In the genomic region with DNA sequence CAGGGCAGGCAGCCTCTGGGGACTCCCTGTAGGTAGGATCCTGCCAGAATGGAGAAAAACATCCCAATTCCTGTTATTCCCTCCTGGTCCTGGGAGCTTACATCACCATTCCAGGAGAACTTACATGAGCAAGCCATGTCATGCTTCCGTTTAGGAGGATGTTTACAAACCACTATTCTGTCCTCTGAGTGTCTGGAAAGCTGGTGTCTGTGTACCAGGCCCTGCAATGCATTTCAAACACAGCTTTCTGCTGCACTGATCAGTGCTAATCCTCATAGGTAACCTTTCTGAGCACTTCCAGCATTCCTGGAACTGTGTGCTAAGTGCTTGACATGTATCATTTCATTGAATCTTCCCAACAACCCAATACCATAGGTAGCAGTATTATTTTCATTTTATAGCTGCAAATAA, we compare ENCODE assay signal across 9 cellular contexts. TPM values are rescaled to one million over a fixed set of nuclear protein-coding genes. Genes with fewer than 3 reads are reported as not detected.
DNase-seq lines count a peak whose midpoint lies in the region; ATAC-seq and TF ChIP-seq lines count a peak whose summit lies in the region.
"Had no signal": no experiment of that assay in that cellular context is flagged by ENCODE, and none has a peak within 500 bp of the region (broad histone marks: within the 10 kb centered on the region; RNA-seq: fewer than 3 reads in every experiment).

No MANE protein-coding gene starts in this region.

- POLR2A ChIA-PET in IMR-90 (lab: Charles Lee; ENCODE audit: unreplicated experiment): no interaction called here

- H4K91ac ChIP-seq in IMR-90 (ENCODE audit: insufficient read depth, low read depth, low read length): no peak overlapping the region

- H3K4me3 ChIP-seq in IMR-90 (ENCODE audit: insufficient read depth, low read depth, low read length) (no peak overlapping the region), iPS-18a (ENCODE audit: low read length) (peak overlapping the region; percentile 32), stomach smooth muscle (ENCODE audit: low read length in 2 of 2) (peak overlapping the region in 1 of 2 donors; percentile 47), vagina (peak overlapping the region in 1 of 2 donors; percentile 2), dorsolateral prefrontal cortex (peak overlapping the region in 2 of 59 donors; percentile 27 to 34)

- no peaks in the 10 kb centered on the region for H3K36me3 ChIP-seq in IMR-90 (ENCODE audit: control insufficient read depth, insufficient read depth, low read length)
- no peaks in the 10 kb centered on the region for H3K36me3 ChIP-seq in iPS-18a (ENCODE audit: control insufficient read depth, low read depth, low read length)
- no peaks in the 10 kb centered on the region for H3K36me3 ChIP-seq in stomach smooth muscle (ENCODE audit: control insufficient read depth in 2 of 2, insufficient read depth in 2 of 2, low read length in 2 of 2)
- H3K36me3 ChIP-seq in vagina: no peaks in the 10 kb centered on the region

- no peaks in the 10 kb centered on the region for H3K9me1 ChIP-seq in IMR-90 (ENCODE audit: insufficient read depth, low read length)

- dilution Hi-C loops in IMR-90 (cut with HindIII; ENCODE audit: low sequenced_read_pairs, unreplicated experiment): no loop called here

- H3K18ac ChIP-seq in IMR-90 (ENCODE audit: low read depth, low read length): no peak overlapping the region

- H3K23ac ChIP-seq in IMR-90 (ENCODE audit: low read depth, low read length): no peak overlapping the region

- H3K4me1 ChIP-seq in IMR-90 (ENCODE audit: control insufficient read depth, insufficient read depth, low read length) (peaks cover 15% of the 10 kb centered on the region), iPS-18a (ENCODE audit: control insufficient read depth, low read depth, low read length) (peaks cover 24% of the 10 kb centered on the region), stomach smooth muscle (ENCODE audit: control insufficient read depth, insufficient read depth, low read length) (peaks cover 34% of the 10 kb centered on the region), vagina (peaks cover 22% of the 10 kb centered on the region)

- H2BK20ac ChIP-seq in IMR-90 (ENCODE audit: low read depth, low read length): 0 out of 2 replicates have a peak overlapping the region, but pooled peaks have one; percentile 45

- intact Hi-C loops in IMR-90 (cut with micrococcal nuclease): no loop called here
- intact Hi-C loops in vagina (cut with DNase I): no loop called here
- intact Hi-C loops in dorsolateral prefrontal cortex (cut with DNase I): loop anchor here in 1 of 2 donors (10.0 kb wide), 1 partner anchor 255 kb away; no protein-coding TSS in a partner anchor

- no peaks in the 10 kb centered on the region for H3K79me1 ChIP-seq in IMR-90 (ENCODE audit: low read depth in 1 of 2, low read length in 2 of 2)

- H2BK5ac ChIP-seq in IMR-90 (ENCODE audit: low read depth, low read length, poor library complexity, severe bottlenecking): no peak overlapping the region

- no peak for TF ChIP-seq CTCF in IMR-90 (conservative IDR thresholded peaks at IDR 0.05; ENCODE audit: low read depth, low read length)
- no peak for TF ChIP-seq CTCF in vagina (IDR thresholded peaks at IDR 0.05)
- no peak for TF ChIP-seq CTCF in dorsolateral prefrontal cortex (IDR thresholded peaks at IDR 0.05 in 54 of 56, conservative IDR thresholded peaks at IDR 0.05 in 2 of 56; ENCODE audit: low read depth in 1 of 56, partially characterized antibody in 56 of 56)

- CTCF ChIA-PET in IMR-90 (lab: Yijun Ruan, JAX): interaction anchor here (0.6 to 1.4 kb wide), 3 partner anchors 9 to 220 kb away, joined by 3 to 6 read pairs (median 4); no protein-coding TSS in a partner anchor

- TF ChIP-seq RAD21 in IMR-90 (IDR thresholded peaks at IDR 0.05; ENCODE audit: low read length): no peak

- no peak overlapping the region for H4K5ac ChIP-seq in IMR-90 (ENCODE audit: low read depth, low read length)

- H2AK9ac ChIP-seq in IMR-90 (replicated peaks; ENCODE audit: low read depth, low read length, poor library complexity): peak overlapping the region; percentile 8

- H2BK120ac ChIP-seq in IMR-90 (ENCODE audit: low read depth, low read length): peak overlapping the region; percentile 34; the same call in 1 of the 2 replicates

- H4K20me1 ChIP-seq in IMR-90 (ENCODE audit: insufficient read depth, low read length): no peaks in the 10 kb centered on the region

- WGBS in IMR-90 (ENCODE audit: extremely low coverage in 2 of 2, insufficient read length in 1 of 2), 2 experiments: 20% methylated on average over 1 of the region's 1 CpG; no CpG with 5 or more reads in 1 of the 2 experiments

- TF ChIP-seq POLR2A in IMR-90 (IDR thresholded peaks at IDR 0.05; ENCODE audit: low read depth, low read length): no peak
- no peak for TF ChIP-seq POLR2A in vagina (IDR thresholded peaks at IDR 0.05)

- H4K8ac ChIP-seq in IMR-90 (ENCODE audit: low read depth in 2 of 2, low read length in 2 of 2): no peak overlapping the region; a peak in 1 of 4 replicates

- no peak overlapping the region for H3K4me2 ChIP-seq in IMR-90 (ENCODE audit: low read depth, low read length)

- DNase-seq in IMR-90 (peak; percentile 73), vagina (ENCODE audit: extremely low spot score in 2 of 2) (no peak), dorsolateral prefrontal cortex (no peak), NCI-H1436 treated with DMSO at 0.1 percent for 48 hours (lab: John Stamatoyannopoulos, UW) (no peak)
- DNase-seq: activated naive CD4-positive, alpha-beta T cell treated with anti-CD3 and anti-CD28 coated beads, Interleukin-2, amount 10 ng/mL, durations not matched to agents 7 days and 5 days; NCI-H1930 had no signal

- peak overlapping the region; percentile 17 for H2AFZ ChIP-seq in IMR-90 (replicated peaks; ENCODE audit: low read length, poor library complexity)

- H2BK15ac ChIP-seq in IMR-90 (ENCODE audit: low read depth, low read length): no peak overlapping the region

- no peak overlapping the region for H3K4ac ChIP-seq in IMR-90 (ENCODE audit: low read depth, low read length)

- no peak overlapping the region for H3K14ac ChIP-seq in IMR-90 (replicated peaks; ENCODE audit: low read depth, low read length)

- no peak overlapping the region for H3K56ac ChIP-seq in IMR-90 (ENCODE audit: extremely low read depth, insufficient read depth, low read length)

- no TSS peak for BruUV-seq in IMR-90 (replicated peaks; lab: Mats Ljungman, UMichigan)

- no peaks in the 10 kb centered on the region for H3K9me3 ChIP-seq in IMR-90 (ENCODE audit: control insufficient read depth, insufficient read depth, low read length)
- no peaks in the 10 kb centered on the region for H3K9me3 ChIP-seq in iPS-18a (ENCODE audit: control insufficient read depth, low read depth, low read length)
- H3K9me3 ChIP-seq in stomach smooth muscle (ENCODE audit: control insufficient read depth in 2 of 2, low read length in 2 of 2): no peaks in the 10 kb centered on the region
- no peaks in the 10 kb centered on the region for H3K9me3 ChIP-seq in vagina

- no peak overlapping the region for H3K9ac ChIP-seq in IMR-90 (ENCODE audit: low read depth, low read length)
- peak overlapping the region; percentile 3 for H3K9ac ChIP-seq in iPS-18a (ENCODE audit: low read length)
- H3K9ac ChIP-seq in stomach smooth muscle (ENCODE audit: low read length in 2 of 2): no peak overlapping the region

- H3K27me3 ChIP-seq in IMR-90 (ENCODE audit: control insufficient read depth, insufficient read depth, low read length) (no peaks in the 10 kb centered on the region), iPS-18a (ENCODE audit: control insufficient read depth, insufficient read depth, low read length) (no peaks in the 10 kb centered on the region), stomach smooth muscle (ENCODE audit: control insufficient read depth in 1 of 2, insufficient read depth in 2 of 2, low read length in 2 of 2) (no peaks in the 10 kb centered on the region), vagina (no peaks in the 10 kb centered on the region), dorsolateral prefrontal cortex (no peaks in the 10 kb centered on the region)

- H3K27ac ChIP-seq in IMR-90 (ENCODE audit: insufficient read depth, low read length): no peak overlapping the region
- no peak overlapping the region for H3K27ac ChIP-seq in iPS-18a (ENCODE audit: low read length)
- peak overlapping the region; percentile 6 for H3K27ac ChIP-seq in stomach smooth muscle (ENCODE audit: low read length)
- H3K27ac ChIP-seq in vagina: no peak overlapping the region
- H3K27ac ChIP-seq in dorsolateral prefrontal cortex: peak overlapping the region in 15 of 59 donors; percentile 4 to 68 (median 33)

- no peak overlapping the region for H2AK5ac ChIP-seq in IMR-90 (ENCODE audit: low read depth, low read length)

- ATAC-seq in IMR-90 (ENCODE audit: low read depth): peak; percentile 62
- ATAC-seq in SK-N-SH treated with all-trans-retinoic acid at 6 μM for 48 hours: peak; percentile 53

- in situ Hi-C loops in IMR-90 (cut with MboI; ENCODE audit: low sequenced_read_pairs): no loop called here

TF ChIP-seq in IMR-90, 13 proteins besides CTCF, POLR2A, EP300 and RAD21 (continues in another document):
- TF ChIP-seq MXI1 (IDR thresholded peaks at IDR 0.05; ENCODE audit: borderline replicate concordance, low read depth, low read length) (no peak), NFE2L2 (IDR thresholded peaks at IDR 0.05; ENCODE audit: low read depth, low read length) (peak; percentile 27; the same call in 1 of the 2 replicates), CEBPB (IDR thresholded peaks at IDR 0.05; ENCODE audit: low read depth, low read length) (peak; percentile 60; the same call in 1 of the 2 replicates), FOS (IDR thresholded peaks at IDR 0.05; ENCODE audit: low read depth, low read length) (no peak), SMC3 (IDR thresholded peaks at IDR 0.05; ENCODE audit: low read depth, low read length) (no peak), MAFK (IDR thresholded peaks at IDR 0.05; ENCODE audit: low read depth, low read length) (no peak), RFX5 (IDR thresholded peaks at IDR 0.05; ENCODE audit: low read depth, low read length) (no peak)

TF ChIP-seq in SK-N-SH treated with all-trans-retinoic acid at 6 μM for 48 hours, 23 proteins besides CTCF, POLR2A, EP300 and RAD21 (continues in another document):
- no peak for TF ChIP-seq RARB (CRISPR knock-in tag; IDR thresholded peaks at IDR 0.05)
- no peak for TF ChIP-seq PPARA (CRISPR knock-in tag; IDR thresholded peaks at IDR 0.05; ENCODE audit: borderline replicate concordance)
- TF ChIP-seq TOX (CRISPR knock-in tag; IDR thresholded peaks at IDR 0.05; ENCODE audit: borderline replicate concordance): no peak

RNA-seq across cellular contexts. Expression of gene MAP1LC3B2, which starts 19.8 kb away (rescaled TPM):
- total RNA-seq in IMR-90 (2012; rRNA removed) (0.28 TPM in 1 of 2 replicates, not detected in the other), vagina (not detected), dorsolateral prefrontal cortex (10 to 100 TPM in 17 of 120 experiments, 1 to 10 TPM in 103; 1.7 to 16.3 (median 6.4) TPM)
- 1.4 TPM in 2 replicates for polyA plus RNA-seq in IMR-90 (2012; rRNA removed)
- polyA plus RNA-seq in IMR-90 (2012; cell fraction: cytosol; rRNA removed): 0.55 and 0.97 TPM in 2 replicates
- 0.26 and 1.5 TPM in 2 replicates for polyA plus RNA-seq in IMR-90 (2012; cell fraction: nucleus; rRNA removed; ENCODE audit: low replicate concordance)
